ENCODE assay signal across 9 cellular contexts in the genomic region with DNA sequence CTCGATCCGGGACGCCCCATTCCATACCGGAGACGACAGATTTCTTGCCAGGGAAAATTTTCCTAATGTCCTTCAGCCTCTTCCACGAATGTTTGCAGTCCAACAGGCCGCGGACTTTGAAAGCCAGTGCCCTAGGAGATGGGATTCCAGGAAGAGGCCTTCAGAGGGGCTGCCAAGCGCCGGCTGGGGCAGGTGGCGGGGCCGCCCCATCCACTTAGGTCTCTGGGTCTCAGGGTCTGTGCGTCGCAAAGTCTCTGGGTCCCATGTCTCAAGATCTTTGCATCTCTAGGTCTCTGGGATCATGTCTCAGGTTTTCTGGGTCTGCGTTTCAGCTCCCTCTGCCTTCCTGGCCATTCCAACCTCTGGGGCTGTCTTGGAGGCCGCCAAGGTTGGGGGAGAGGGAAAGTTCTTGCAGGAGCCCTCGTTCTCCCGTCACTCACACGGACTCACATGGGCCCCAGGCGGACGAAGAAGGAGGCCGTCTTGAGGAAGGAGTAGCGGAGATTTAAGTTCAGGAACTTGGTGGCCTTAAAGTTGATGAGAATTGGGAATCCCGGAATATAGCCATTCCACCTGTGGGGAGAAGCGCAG. TPM values are rescaled to one million over a fixed set of nuclear protein-coding genes. Genes with fewer than 3 reads are reported as not detected.
DNase-seq lines count a peak whose midpoint lies in the region; ATAC-seq and TF ChIP-seq lines count a peak whose summit lies in the region.
"Had no signal": no experiment of that assay in that cellular context is flagged by ENCODE, and none has a peak within 500 bp of the region (broad histone marks: within the 10 kb centered on the region; RNA-seq: fewer than 3 reads in every experiment).

No MANE protein-coding gene starts in this region.

- TF ChIP-seq EP300 in gastroesophageal sphincter (IDR thresholded peaks at IDR 0.05) = no peak

- H3K36me3 ChIP-seq in SJCRH30 (no peaks in the 10 kb centered on the region), gastroesophageal sphincter (no peaks in the 10 kb centered on the region), upper lobe of right lung (no peaks in the 10 kb centered on the region)

- no peak for TF ChIP-seq POLR2A in gastroesophageal sphincter (IDR thresholded peaks at IDR 0.05)

- 2 to 46% methylated on average over 6 to 9 of the region's 25 CpGs for WGBS in gastroesophageal sphincter (ENCODE audit: low coverage in 1 of 2), 2 donors

- no peak for TF ChIP-seq CTCF in GM13976 (IDR thresholded peaks at IDR 0.05; ENCODE audit: borderline replicate concordance, control extremely low read depth, extremely low read depth, insufficient read depth, missing control alignments)
- TF ChIP-seq CTCF in gastroesophageal sphincter (IDR thresholded peaks at IDR 0.05) = no peak
- TF ChIP-seq CTCF in upper lobe of right lung (IDR thresholded peaks at IDR 0.05) = no peak

- no peaks in the 10 kb centered on the region for H3K27me3 ChIP-seq in SJCRH30
- H3K27me3 ChIP-seq in gastroesophageal sphincter = peaks cover 96% of the 10 kb centered on the region
- H3K27me3 ChIP-seq in upper lobe of right lung = peaks cover 76% of the 10 kb centered on the region

- DNase-seq in GM13976 (ENCODE audit: low spot score) (peak; percentile 27), SJCRH30 (no peak), sciatic nerve (ENCODE audit: low spot score) (no peak), DMS153 treated with DMSO at 0.1 percent for 48 hours (lab: John Stamatoyannopoulos, UW; ENCODE audit: unreplicated experiment) (no peak), DMS153 (lab: John Stamatoyannopoulos, UW) (no peak), G401 (ENCODE audit: low spot score) (no peak), upper lobe of right lung (no peak)

- H3K9me3 ChIP-seq in SJCRH30 (replicated peaks) (no peaks in the 10 kb centered on the region), gastroesophageal sphincter (no peaks in the 10 kb centered on the region), upper lobe of right lung (no peaks in the 10 kb centered on the region)

- no peaks in the 10 kb centered on the region for H3K4me1 ChIP-seq in SJCRH30
- H3K4me1 ChIP-seq in gastroesophageal sphincter = peaks cover 0 to 19% (median 7%) of the 10 kb centered on the region in 3 donors
- H3K4me1 ChIP-seq in upper lobe of right lung = peaks cover 15% of the 10 kb centered on the region

- intact Hi-C loops in sciatic nerve (cut with DNase I) (no loop called here), upper lobe of right lung (cut with DNase I) (no loop called here)

- H3K27ac ChIP-seq in SJCRH30 = no peak overlapping the region
- H3K27ac ChIP-seq in gastroesophageal sphincter = no peak overlapping the region
- no peak overlapping the region for H3K27ac ChIP-seq in upper lobe of right lung

- H3K4me3 ChIP-seq in SJCRH30 = peak overlapping the region; percentile 37
- peak overlapping the region in 1 of 2 donors; percentile 39 for H3K4me3 ChIP-seq in gastroesophageal sphincter
- H3K4me3 ChIP-seq in upper lobe of right lung = no peak overlapping the region

- in situ Hi-C loops in GM13976 (cut with MboI; ENCODE audit: low sequenced_read_pairs, unreplicated experiment) = no loop called here
- in situ Hi-C loops in G401 (cut with HindIII; ENCODE audit: low sequenced_read_pairs) = no loop called here

- ATAC-seq in gastroesophageal sphincter = peak; percentile 29
- ATAC-seq in sciatic nerve = peak; percentile 22
- no peak for ATAC-seq in upper lobe of right lung

RNA-seq across cellular contexts. Expression of gene ALOX12B, which starts 7.2 kb away (rescaled TPM):
- not detected in 2 replicates for total RNA-seq in SJCRH30 (2014; rRNA removed; shearing (Covaris generic))
- under 1 TPM in 1 of 4 donors, not detected in 3; 0.17 TPM for total RNA-seq in gastroesophageal sphincter
- not detected for total RNA-seq in sciatic nerve
- total RNA-seq in G401 (2014; rRNA removed; shearing (Covaris generic)) = not detected in 2 replicates
- total RNA-seq in upper lobe of right lung = not detected
- total RNA-seq: glomerular endothelial cell had no signal

RNA-seq across cellular contexts. Expression of gene ALOXE3, which starts 38.0 kb away (rescaled TPM):
- not detected in 2 replicates for total RNA-seq in SJCRH30 (2014; rRNA removed; shearing (Covaris generic))
- total RNA-seq in gastroesophageal sphincter (under 1 TPM in 1 of 4 donors, not detected in 3; 0.37 TPM), sciatic nerve (not detected), upper lobe of right lung (not detected)
- 0.85 TPM in 1 of 2 replicates, not detected in the other for total RNA-seq in G401 (2014; rRNA removed; shearing (Covaris generic))
- total RNA-seq: glomerular endothelial cell had no signal

RNA-seq across cellular contexts. Expression of gene ALOX15B, which starts 41.4 kb away (rescaled TPM):
- not detected in 2 replicates for total RNA-seq in SJCRH30 (2014; rRNA removed; shearing (Covaris generic))
- 1 to 10 TPM in 3 of 4 donors, under 1 TPM in 1; 0.69 to 5.6 (median 2.8) TPM for total RNA-seq in gastroesophageal sphincter
- not detected for total RNA-seq in sciatic nerve
- total RNA-seq in G401 (2014; rRNA removed; shearing (Covaris generic)) = not detected in 2 replicates
- total RNA-seq in upper lobe of right lung = 80.2 TPM
- total RNA-seq: glomerular endothelial cell had no signal

RNA-seq across cellular contexts. Expression of gene HES7, which starts 43.6 kb away (rescaled TPM):
- 0.79 and 0.91 TPM in 2 replicates for total RNA-seq in SJCRH30 (2014; rRNA removed; shearing (Covaris generic))
- total RNA-seq in gastroesophageal sphincter = under 1 TPM in 2 of 4 donors, not detected in 2; 0.89 to 0.94 TPM
- total RNA-seq in sciatic nerve = 1.1 TPM
- 1.1 and 3.9 TPM in 2 replicates for total RNA-seq in G401 (2014; rRNA removed; shearing (Covaris generic))
- total RNA-seq in upper lobe of right lung = not detected
- total RNA-seq: glomerular endothelial cell had no signal

Comparison
In these comparisons a context has a peak if more than half of its experiments do, and no peak if none do; other contexts are left out.
1. RNA of gene ALOX15B, which starts 41.4 kb away (total RNA-seq): 80.2 TPM in upper lobe of right lung (single experiment); 0.69 to 5.6 TPM in gastroesophageal sphincter, not detected in sciatic nerve (single experiment), not detected in SJCRH30 and not detected in G401; every median in the first group is over 10 times any median in the second.